Comparison of ENCODE assay signal across 10 cellular contexts in the genomic region with DNA sequence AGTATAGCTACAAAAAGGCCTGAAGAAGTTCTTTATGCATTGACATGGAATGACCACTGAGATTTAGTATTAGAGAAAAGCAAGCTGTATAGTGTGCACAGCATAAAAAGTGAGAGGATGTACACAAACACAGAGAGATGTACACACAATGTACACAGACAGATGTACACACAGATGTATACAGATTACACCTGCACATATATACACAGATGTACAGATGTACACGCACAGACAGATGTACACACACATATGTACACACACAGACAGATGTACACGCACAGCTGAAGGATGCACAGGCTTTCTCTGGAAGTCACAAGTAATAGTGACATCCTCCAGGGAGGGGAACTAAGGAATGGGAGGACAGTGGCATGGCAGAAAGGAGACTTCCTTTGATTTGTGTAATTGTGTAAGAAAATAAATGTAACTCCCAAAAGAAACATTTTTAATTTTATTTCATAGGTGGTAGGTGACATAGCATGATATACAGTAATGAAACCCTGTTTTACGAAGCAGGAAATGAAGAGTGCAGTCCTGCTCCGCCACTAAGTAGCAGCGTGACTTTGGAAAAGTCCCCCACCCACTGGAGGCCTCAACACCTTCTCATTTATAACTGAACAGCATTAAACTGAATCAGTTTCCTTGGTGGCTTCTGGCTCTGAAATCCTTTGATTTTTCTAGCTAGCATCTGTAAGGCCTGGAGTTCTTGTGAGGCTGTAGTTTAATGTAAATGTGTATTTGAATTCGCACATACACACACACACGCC. TPM values are rescaled to one million over a fixed set of nuclear protein-coding genes. Genes with fewer than 3 reads are reported as not detected.
A peak's percentile ranks its signal among the peaks of the same experiment; 100 is the strongest.
DNase-seq lines count a peak whose midpoint lies in the region; ATAC-seq and TF ChIP-seq lines count a peak whose summit lies in the region.
"Had no signal": no experiment of that assay in that cellular context is flagged by ENCODE, and none has a peak within 500 bp of the region (broad histone marks: within the 10 kb centered on the region; RNA-seq: fewer than 3 reads in every experiment).

No MANE protein-coding gene starts in this region.

- DNase-seq in activated naive CD4-positive, alpha-beta T cell treated with Interleukin-2 at 50 U/mL for 16 hours, result peak; percentile 78
- DNase-seq in activated naive CD4-positive, alpha-beta T cell (lab: John Stamatoyannopoulos, UW), result no peak
- peak; percentile 51 for DNase-seq in activated T-cell treated with anti-CD3 and anti-CD28 coated beads, Interleukin-2, amount 50 U/mL, for 4 hours
- DNase-seq in naive thymus-derived CD4-positive, alpha-beta T cell, result peak in 5 of 9 donors; percentile 28 to 62 (median 41)
- DNase-seq in upper lobe of right lung (no peak), PC-3 (no peak), Right ventricle myocardium inferior (ENCODE audit: missing footprints) (no peak)
- DNase-seq: NCI-H1930, SK-N-SH had no signal

- no peak overlapping the region for H3K4me2 ChIP-seq in PC-3 (ENCODE audit: low read length)
- H3K4me2 ChIP-seq: SK-N-SH had no signal

- H3K27ac Mint-ChIP-seq in naive thymus-derived CD4-positive, alpha-beta T cell, result peak overlapping the region; percentile 14 to 91 (median 74)

- H3K36me3 ChIP-seq in naive thymus-derived CD4-positive, alpha-beta T cell (ENCODE audit: control insufficient read depth in 2 of 3, insufficient read depth in 3 of 3, low read length in 3 of 3), result peaks cover 0 to 11% (median 0%) of the 10 kb centered on the region in 3 experiments
- H3K36me3 ChIP-seq in upper lobe of right lung (no peaks in the 10 kb centered on the region), PC-3 (ENCODE audit: low read depth, low read length) (no peaks in the 10 kb centered on the region)

- peak; percentile 46 to 48 for ATAC-seq in activated T-cell treated with anti-CD3 and anti-CD28 coated beads, Interleukin-2, amount 50 U/mL, for 4 hours
- ATAC-seq in naive thymus-derived CD4-positive, alpha-beta T cell, result peak; percentile 55
- ATAC-seq in upper lobe of right lung, result no peak
- ATAC-seq in GM18517 (IDR thresholded peaks at IDR 0.05; ENCODE audit: unreplicated experiment), result no peak
- ATAC-seq in PC-3, result no peak
- ATAC-seq in Right ventricle myocardium inferior, result no peak

- H3K9me2 ChIP-seq in PC-3 (replicated peaks; ENCODE audit: low read length), result no peaks in the 10 kb centered on the region
- H3K9me2 ChIP-seq: SK-N-SH had no signal

- POLR2A ChIA-PET in naive thymus-derived CD4-positive, alpha-beta T cell (lab: Charles Lee), result interaction anchor here (0.6 to 3.0 kb wide), 4 partner anchors 9 to 31 kb away, joined by 3 to 10 read pairs (median 4); partner anchors contain the start of gene NFATC2
- POLR2A ChIA-PET in PC-3 (lab: Charles Lee; ENCODE audit: unreplicated experiment), result no interaction called here

- intact Hi-C loops in naive thymus-derived CD4-positive, alpha-beta T cell (cut with micrococcal nuclease), result loop anchor here (1.0 to 5.0 kb wide), 5 partner anchors 13 to 126 kb away; no protein-coding TSS in a partner anchor
- intact Hi-C loops in upper lobe of right lung (cut with DNase I) (no loop called here), PC-3 (cut with micrococcal nuclease) (no loop called here), Right ventricle myocardium inferior (cut with DNase I) (no loop called here)

- peak overlapping the region; percentile 19 for H3K4me3 ChIP-seq in naive thymus-derived CD4-positive, alpha-beta T cell (ENCODE audit: low read length)
- H3K4me3 ChIP-seq in upper lobe of right lung, result no peak overlapping the region
- H3K4me3 ChIP-seq in PC-3 (ENCODE audit: low read length), result no peak overlapping the region

- H3K4me1 Mint-ChIP-seq in activated T-cell treated with anti-CD3 and anti-CD28 coated beads, Interleukin-2, amount 50 U/mL, for 4 hours (ENCODE audit: low read depth), result peaks cover 96% of the 10 kb centered on the region
- peaks cover 76 to 94% (median 86%) of the 10 kb centered on the region in 7 donors for H3K4me1 Mint-ChIP-seq in naive thymus-derived CD4-positive, alpha-beta T cell

- peaks cover 20% of the 10 kb centered on the region for H3K36me3 Mint-ChIP-seq in activated T-cell treated with anti-CD3 and anti-CD28 coated beads, Interleukin-2, amount 50 U/mL, for 4 hours (ENCODE audit: insufficient read depth)
- H3K36me3 Mint-ChIP-seq in naive thymus-derived CD4-positive, alpha-beta T cell, result peaks cover 0 to 23% (median 4%) of the 10 kb centered on the region in 5 donors

- no peaks in the 10 kb centered on the region for H3K27me3 Mint-ChIP-seq in activated T-cell treated with anti-CD3 and anti-CD28 coated beads, Interleukin-2, amount 50 U/mL, for 4 hours (ENCODE audit: low read depth)
- H3K27me3 Mint-ChIP-seq in naive thymus-derived CD4-positive, alpha-beta T cell, result no peaks in the 10 kb centered on the region

- H3F3A ChIP-seq in PC-3 (ENCODE audit: low read length, unreplicated experiment), result peaks cover 7% of the 10 kb centered on the region

- H3K79me2 ChIP-seq in PC-3 (ENCODE audit: low read length), result peaks cover 8% of the 10 kb centered on the region; the same call in 1 of the 2 replicates

- H3K4me1 ChIP-seq in naive thymus-derived CD4-positive, alpha-beta T cell (ENCODE audit: control insufficient read depth in 2 of 2, insufficient read depth in 2 of 2, low read length in 2 of 2), result peaks cover 56 to 88% of the 10 kb centered on the region in 2 donors
- H3K4me1 ChIP-seq in upper lobe of right lung, result peaks cover 22% of the 10 kb centered on the region
- peaks cover 30% of the 10 kb centered on the region for H3K4me1 ChIP-seq in PC-3 (ENCODE audit: insufficient read depth, low read length)

- CTCF ChIA-PET in naive thymus-derived CD4-positive, alpha-beta T cell (lab: Charles Lee), result interaction anchor here (0.6 to 0.8 kb wide), 2 partner anchors 68 to 144 kb away, joined by 3 read pairs; no protein-coding TSS in a partner anchor
- CTCF ChIA-PET in PC-3 (lab: Charles Lee), result no interaction called here

- TF ChIP-seq CTCF in upper lobe of right lung (IDR thresholded peaks at IDR 0.05) (no peak), PC-3 (conservative IDR thresholded peaks at IDR 0.05; ENCODE audit: low read depth, low read length) (no peak)

- no TSS peak for BruUV-seq in PC-3 (replicated peaks; lab: Mats Ljungman, UMichigan)

- no peaks in the 10 kb centered on the region for H3K9me3 Mint-ChIP-seq in activated T-cell treated with anti-CD3 and anti-CD28 coated beads, Interleukin-2, amount 50 U/mL, for 4 hours
- no peaks in the 10 kb centered on the region for H3K9me3 Mint-ChIP-seq in naive thymus-derived CD4-positive, alpha-beta T cell

- H3K9me3 ChIP-seq in naive thymus-derived CD4-positive, alpha-beta T cell (ENCODE audit: control insufficient read depth in 2 of 3, low read length in 3 of 3), result no peaks in the 10 kb centered on the region
- no peaks in the 10 kb centered on the region for H3K9me3 ChIP-seq in upper lobe of right lung
- no peaks in the 10 kb centered on the region for H3K9me3 ChIP-seq in PC-3 (ENCODE audit: low read length)
- H3K9me3 ChIP-seq: SK-N-SH had no signal

- no peaks in the 10 kb centered on the region for H3K27me3 ChIP-seq in naive thymus-derived CD4-positive, alpha-beta T cell (ENCODE audit: control insufficient read depth in 2 of 2, insufficient read depth in 2 of 2, low read length in 2 of 2)
- no peaks in the 10 kb centered on the region for H3K27me3 ChIP-seq in upper lobe of right lung
- no peaks in the 10 kb centered on the region for H3K27me3 ChIP-seq in PC-3 (ENCODE audit: low read length)

- no peak overlapping the region for H2AFZ ChIP-seq in PC-3 (ENCODE audit: low read length)

- no peak overlapping the region for H3K9ac ChIP-seq in PC-3 (ENCODE audit: low read length)
- H3K9ac ChIP-seq: SK-N-SH had no signal

- no peaks in the 10 kb centered on the region for H4K20me1 ChIP-seq in PC-3 (ENCODE audit: low read length)

- H3K4me3 Mint-ChIP-seq in activated T-cell treated with anti-CD3 and anti-CD28 coated beads, Interleukin-2, amount 50 U/mL, for 4 hours, result peak overlapping the region; percentile 82
- H3K4me3 Mint-ChIP-seq in naive thymus-derived CD4-positive, alpha-beta T cell, result peak overlapping the region; percentile 3 to 73 (median 57)

- peak overlapping the region; percentile 52 for H3K27ac ChIP-seq in naive thymus-derived CD4-positive, alpha-beta T cell (ENCODE audit: low read depth, low read length)
- H3K27ac ChIP-seq in upper lobe of right lung, result peak overlapping the region; percentile 12
- no peak overlapping the region for H3K27ac ChIP-seq in PC-3 (ENCODE audit: low read length)

RNA-seq across cellular contexts. Expression of gene NFATC2, which starts 14.1 kb away (rescaled TPM):
- total RNA-seq in activated T-cell treated with anti-CD3 and anti-CD28 coated beads, Interleukin-2, amount 50 U/mL, for 4 hours, result 10 to 100 TPM; 48.3 to 51.4 (median 48.9) TPM
- total RNA-seq in naive thymus-derived CD4-positive, alpha-beta T cell, result 10 to 100 TPM; 39.8 to 66.8 (median 44.8) TPM
- 10 to 100 TPM; 16.6 to 30.1 TPM for polyA plus RNA-seq in naive thymus-derived CD4-positive, alpha-beta T cell
- total RNA-seq in upper lobe of right lung (7.6 TPM), PC-3 (2014; rRNA removed) (12.4 and 12.9 TPM in 2 replicates), Right ventricle myocardium inferior (2.1 TPM)

Comparison
In these comparisons a context has a peak if more than half of its experiments do, and no peak if none do; other contexts are left out.
1. DNase-seq: peak in activated naive CD4-positive, alpha-beta T cell treated with Interleukin-2 at 50 U/mL for 16 hours (single experiment), activated T-cell treated with anti-CD3 and anti-CD28 coated beads, Interleukin-2, amount 50 U/mL, for 4 hours (single experiment) and naive thymus-derived CD4-positive, alpha-beta T cell (5 of 9); none in activated naive CD4-positive, alpha-beta T cell (0 of 4), upper lobe of right lung (single experiment), PC-3 (single experiment) and Right ventricle myocardium inferior (single experiment).
2. ATAC-seq: peak in activated T-cell treated with anti-CD3 and anti-CD28 coated beads, Interleukin-2, amount 50 U/mL, for 4 hours (2 of 2) and naive thymus-derived CD4-positive, alpha-beta T cell (single experiment); none in upper lobe of right lung (single experiment), GM18517 (single experiment), PC-3 (single experiment) and Right ventricle myocardium inferior (single experiment).
3. intact Hi-C loops: an anchor here in naive thymus-derived CD4-positive, alpha-beta T cell (1.0 to 5.0 kb wide); none called in upper lobe of right lung, PC-3 and Right ventricle myocardium inferior.